In genomic region chr3:148881286-148881685, GRCh38 we compare ENCODE assay signal across 16 cellular contexts. TPM values are rescaled to one million over a fixed set of nuclear protein-coding genes. Genes with fewer than 3 reads are reported as not detected.
DNase-seq lines count a peak whose midpoint lies in the region; ATAC-seq and TF ChIP-seq lines count a peak whose summit lies in the region.
"Had no signal": no experiment of that assay in that cellular context is flagged by ENCODE, and none has a peak within 500 bp of the region (broad histone marks: within the 10 kb centered on the region; RNA-seq: fewer than 3 reads in every experiment).

No MANE protein-coding gene starts in this region.

- no peak overlapping the region for H3K4me3 Mint-ChIP-seq in T-helper 2 cell treated with Interferon-gamma antibody and Interleukin-4, amounts not matched to agents 5 μg/mL and 100 μg/mL, for 36 hours

- no peak for ATAC-seq in Right ventricle myocardium superior (ENCODE audit: poor library complexity)

- DNase-seq in HCEC 1CT (peak; percentile 81), choroid plexus epithelial cell (ENCODE audit: low read depth) (peak; percentile 68), foreskin fibroblast (peak; percentile 18 to 36), NCI-H1417 treated with DMSO at 0.1 percent for 48 hours (lab: John Stamatoyannopoulos, UW) (no peak), Right ventricle myocardium superior (no peak), NOMO-1 treated with dmso at 0.1 percent for 144 hours (lab: John Stamatoyannopoulos, UW; ENCODE audit: unreplicated experiment) (no peak)
- DNase-seq in T-helper 2 cell treated with Interferon-gamma antibody and Interleukin-4, amounts not matched to agents 5 μg/mL and 100 μg/mL, for 36 hours (ENCODE audit: low spot score) = no peak
- DNase-seq: 8988T, C1 segment of cervical spinal cord, DND-41, NCI-H1930, NCI-H2171 treated with DMSO at 0.1 percent for 48 hours, NCI-H748 treated with DMSO at 0.1 percent for 48 hours had no signal

- peaks cover 32% of the 10 kb centered on the region for H3K4me1 ChIP-seq in ACC112 (ENCODE audit: control insufficient read depth, insufficient read depth, low read length, unreplicated experiment)

- TF ChIP-seq CTCF in choroid plexus epithelial cell (conservative IDR thresholded peaks at IDR 0.05; ENCODE audit: low read depth, low read length) (no peak), foreskin fibroblast (IDR thresholded peaks at IDR 0.05; ENCODE audit: low read depth, low read length) (no peak)

- no peaks in the 10 kb centered on the region for H3K4me1 Mint-ChIP-seq in T-helper 2 cell treated with Interferon-gamma antibody and Interleukin-4, amounts not matched to agents 5 μg/mL and 100 μg/mL, for 36 hours (ENCODE audit: low read depth)

- H3K4me3 ChIP-seq in ACC112 (ENCODE audit: low read depth, low read length) = no peak overlapping the region
- H3K4me3 ChIP-seq in choroid plexus epithelial cell (ENCODE audit: low read depth, low read length) = peak overlapping the region; percentile 28
- H3K4me3 ChIP-seq in foreskin fibroblast (ENCODE audit: low read depth in 1 of 2, low read length in 2 of 2) = no peak overlapping the region

- H3K36me3 Mint-ChIP-seq in T-helper 2 cell treated with Interferon-gamma antibody and Interleukin-4, amounts not matched to agents 5 μg/mL and 100 μg/mL, for 36 hours (ENCODE audit: low read depth) = no peaks in the 10 kb centered on the region

- peaks cover 6% of the 10 kb centered on the region for H3K27me3 Mint-ChIP-seq in T-helper 2 cell treated with Interferon-gamma antibody and Interleukin-4, amounts not matched to agents 5 μg/mL and 100 μg/mL, for 36 hours (ENCODE audit: low read depth)

- H3K79me2 ChIP-seq in ACC112 (ENCODE audit: control insufficient read depth, insufficient read depth, low read length, unreplicated experiment) = no peaks in the 10 kb centered on the region

- no peaks in the 10 kb centered on the region for H3K27me3 ChIP-seq in ACC112 (ENCODE audit: insufficient read depth, low read length)

- no peaks in the 10 kb centered on the region for H3K36me3 ChIP-seq in ACC112 (ENCODE audit: insufficient read depth, low read length)

- no peak overlapping the region for H2AFZ ChIP-seq in ACC112 (ENCODE audit: low read length, unreplicated experiment)

- no peak overlapping the region for H3K27ac Mint-ChIP-seq in T-helper 2 cell treated with Interferon-gamma antibody and Interleukin-4, amounts not matched to agents 5 μg/mL and 100 μg/mL, for 36 hours

- H3K27ac ChIP-seq in ACC112 (ENCODE audit: low read depth, low read length) = peak overlapping the region; percentile 31

- H3K9me3 Mint-ChIP-seq in T-helper 2 cell treated with Interferon-gamma antibody and Interleukin-4, amounts not matched to agents 5 μg/mL and 100 μg/mL, for 36 hours = no peaks in the 10 kb centered on the region

- intact Hi-C loops in Right ventricle myocardium superior (cut with DNase I) = no loop called here

RNA-seq across cellular contexts. Expression of gene CPA3, which starts 16.2 kb away (rescaled TPM):
- 2.1 TPM for total RNA-seq in Right ventricle myocardium superior
- total RNA-seq: H7, NCI-H460 had no signal

RNA-seq across cellular contexts. Expression of gene CPB1, which starts 53.7 kb away (rescaled TPM):
- not detected for total RNA-seq in Right ventricle myocardium superior
- total RNA-seq: NCI-H460 had no signal

Comparison
In these comparisons a context has a peak if more than half of its experiments do, and no peak if none do; other contexts are left out.
1. DNase-seq: peak in HCEC 1CT (single experiment), choroid plexus epithelial cell (single experiment) and foreskin fibroblast (2 of 2); none in NCI-H1417 treated with DMSO at 0.1 percent for 48 hours (single experiment), T-helper 2 cell treated with Interferon-gamma antibody and Interleukin-4, amounts not matched to agents 5 μg/mL and 100 μg/mL, for 36 hours (single experiment), Right ventricle myocardium superior (single experiment) and NOMO-1 treated with dmso at 0.1 percent for 144 hours (single experiment).